In the genomic region with DNA sequence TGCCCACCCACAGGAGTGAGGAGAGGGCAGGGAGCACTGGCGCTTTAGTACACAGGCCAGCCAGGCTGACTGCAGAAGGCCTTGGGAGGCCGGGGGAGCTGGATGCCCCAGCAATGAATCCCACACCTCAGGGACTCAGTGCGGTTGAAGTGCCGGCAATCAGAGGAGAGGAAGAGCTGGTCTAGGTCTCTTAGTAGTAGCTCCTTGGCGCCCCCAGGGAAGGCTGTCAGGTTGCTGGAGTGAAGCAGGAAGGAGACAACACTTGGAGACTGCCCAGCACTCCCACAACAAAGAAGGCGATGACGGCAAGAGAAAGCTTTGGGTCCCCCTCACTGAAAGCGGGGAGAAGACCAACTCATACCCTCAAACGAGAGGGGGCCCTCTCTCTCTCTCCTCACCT, we compare ENCODE assay signal across 14 cellular contexts. TPM values are rescaled to one million over a fixed set of nuclear protein-coding genes. Genes with fewer than 3 reads are reported as not detected.
DNase-seq lines count a peak whose midpoint lies in the region; ATAC-seq and TF ChIP-seq lines count a peak whose summit lies in the region.
"Had no signal": no experiment of that assay in that cellular context is flagged by ENCODE, and none has a peak within 500 bp of the region (broad histone marks: within the 10 kb centered on the region; RNA-seq: fewer than 3 reads in every experiment).

No MANE protein-coding gene starts in this region.

- no peak overlapping the region for H3K4me3 Mint-ChIP-seq in endodermal cell
- no peak overlapping the region for H3K4me3 Mint-ChIP-seq in activated T-cell treated with anti-CD3 and anti-CD28 coated beads, Interleukin-2, amount 50 U/mL, for 24 hours

- peaks cover 7% of the 10 kb centered on the region for H3K4me1 Mint-ChIP-seq in endodermal cell
- peaks cover 15% of the 10 kb centered on the region for H3K4me1 Mint-ChIP-seq in activated T-cell treated with anti-CD3 and anti-CD28 coated beads, Interleukin-2, amount 50 U/mL, for 24 hours (ENCODE audit: low read depth)

- no peaks in the 10 kb centered on the region for H3K27me3 Mint-ChIP-seq in endodermal cell (ENCODE audit: insufficient read depth)
- no peaks in the 10 kb centered on the region for H3K27me3 Mint-ChIP-seq in activated T-cell treated with anti-CD3 and anti-CD28 coated beads, Interleukin-2, amount 50 U/mL, for 24 hours

- TF ChIP-seq EP300 in upper lobe of left lung (IDR thresholded peaks at IDR 0.05): no peak

- no peak overlapping the region for H3K27ac Mint-ChIP-seq in endodermal cell
- H3K27ac Mint-ChIP-seq in activated T-cell treated with anti-CD3 and anti-CD28 coated beads, Interleukin-2, amount 50 U/mL, for 24 hours: no peak overlapping the region

- H3K9me3 ChIP-seq in endodermal cell (ENCODE audit: control insufficient read depth, low read length): no peaks in the 10 kb centered on the region
- no peaks in the 10 kb centered on the region for H3K9me3 ChIP-seq in upper lobe of left lung
- H3K9me3 ChIP-seq: BE2C had no signal

- no peak overlapping the region for H3K4me3 ChIP-seq in endodermal cell (ENCODE audit: low read length)
- no peak overlapping the region for H3K4me3 ChIP-seq in upper lobe of left lung

- H3K36me3 ChIP-seq in endodermal cell (ENCODE audit: control insufficient read depth, insufficient read depth, low read length) (peaks cover 58% of the 10 kb centered on the region), upper lobe of left lung (peaks cover 36 to 71% (median 67%) of the 10 kb centered on the region in 4 donors)

- no peak overlapping the region for H3K9ac ChIP-seq in endodermal cell (ENCODE audit: extremely low read depth, low read length, poor library complexity, severe bottlenecking)

- 80 to 91% methylated on average over 3 to 9 of the region's 9 CpGs for WGBS in endodermal cell (ENCODE audit: insufficient coverage in 1 of 2, insufficient read length in 1 of 2), 2 experiments
- WGBS in upper lobe of left lung, 2 donors: 82 to 84% methylated on average over 7 to 9 of the region's 9 CpGs

- H3K4me1 ChIP-seq in endodermal cell (ENCODE audit: control insufficient read depth, insufficient read depth, low read length) (peaks cover 4% of the 10 kb centered on the region), upper lobe of left lung (peaks cover 41 to 58% (median 53%) of the 10 kb centered on the region in 4 donors)
- H3K4me1 ChIP-seq: BE2C had no signal

- no peaks in the 10 kb centered on the region for H3K9me3 Mint-ChIP-seq in endodermal cell
- no peaks in the 10 kb centered on the region for H3K9me3 Mint-ChIP-seq in activated T-cell treated with anti-CD3 and anti-CD28 coated beads, Interleukin-2, amount 50 U/mL, for 24 hours

- no peak for TF ChIP-seq POLR2A in upper lobe of left lung (IDR thresholded peaks at IDR 0.05)

- H3K36me3 Mint-ChIP-seq in endodermal cell (ENCODE audit: low read depth): peaks cover 53% of the 10 kb centered on the region
- H3K36me3 Mint-ChIP-seq in activated T-cell treated with anti-CD3 and anti-CD28 coated beads, Interleukin-2, amount 50 U/mL, for 24 hours (ENCODE audit: low read depth): peaks cover 76% of the 10 kb centered on the region

- H3K27ac ChIP-seq in endodermal cell (ENCODE audit: low read depth, low read length) (no peak overlapping the region), upper lobe of left lung (peak overlapping the region; percentile 56 to 86 (median 72))

- no peaks in the 10 kb centered on the region for H3K27me3 ChIP-seq in endodermal cell (ENCODE audit: control insufficient read depth, insufficient read depth, low read length, poor library complexity, severe bottlenecking)
- peaks cover 0 to 1% (median 0%) of the 10 kb centered on the region in 4 donors for H3K27me3 ChIP-seq in upper lobe of left lung
- H3K27me3 ChIP-seq: BE2C had no signal

- peak; percentile 55 for DNase-seq in ELR (ENCODE audit: low read depth)
- peak; percentile 69 for DNase-seq in NCI-H226
- peak; percentile 67 for DNase-seq in endodermal cell
- DNase-seq in upper lobe of left lung: no peak
- no peak for DNase-seq in activated T-cell treated with anti-CD3 and anti-CD28 coated beads, Interleukin-2, amount 50 U/mL, for 24 hours
- DNase-seq: DMS 273 treated with DMSO at 0.1 percent for 48 hours, IMR-90, KG1 had no signal

- ATAC-seq in upper lobe of left lung (ENCODE audit: low FRiP score in 2 of 2) (no peak), HG03045 (IDR thresholded peaks at IDR 0.05; ENCODE audit: unreplicated experiment) (no peak), GM18867 (IDR thresholded peaks at IDR 0.05; ENCODE audit: unreplicated experiment) (no peak)

- TF ChIP-seq CTCF in endodermal cell (conservative IDR thresholded peaks at IDR 0.05): no peak
- TF ChIP-seq CTCF in upper lobe of left lung (IDR thresholded peaks at IDR 0.05): no peak

RNA-seq across cellular contexts. Expression of gene TNXB, which starts 8.3 kb away (rescaled TPM):
- total RNA-seq in endodermal cell (1 to 10 TPM; 4.0 to 9.3 TPM), upper lobe of left lung (100 to 1,000 TPM in 4 of 6 donors, 10 to 100 TPM in 2; 58.1 to 206 (median 151) TPM)
- polyA plus RNA-seq in endodermal cell (2013, experiment 1 of 2): 2.2 TPM
- 3.7 TPM for polyA plus RNA-seq in endodermal cell (2013, experiment 2 of 2)
- total RNA-seq: G401, HT-29, IMR-90 had no signal

RNA-seq across cellular contexts. Expression of gene ATF6B, which starts 10.6 kb away (rescaled TPM):
- total RNA-seq in endodermal cell (10 to 100 TPM; 54.5 to 60.3 TPM), upper lobe of left lung (100 to 1,000 TPM in 3 of 6 donors, 10 to 100 TPM in 3; 35.3 to 230 (median 95.8) TPM)
- polyA plus RNA-seq in endodermal cell (2013, experiment 1 of 2): 67.3 TPM
- polyA plus RNA-seq in endodermal cell (2013, experiment 2 of 2): 61.1 TPM

RNA-seq across cellular contexts. Expression of gene FKBPL, which starts 12.6 kb away (rescaled TPM):
- total RNA-seq in endodermal cell (1 to 10 TPM; 9.2 to 9.6 TPM), upper lobe of left lung (1 to 10 TPM in 5 of 6 donors, not detected in 1; 1.4 to 5.6 (median 4.6) TPM)
- 8.7 TPM for polyA plus RNA-seq in endodermal cell (2013, experiment 1 of 2)
- polyA plus RNA-seq in endodermal cell (2013, experiment 2 of 2): 9.2 TPM

RNA-seq across cellular contexts. Expression of gene PRRT1, which starts 34.3 kb away (rescaled TPM):
- total RNA-seq in endodermal cell: 1 to 10 TPM; 2.0 to 3.0 TPM
- polyA plus RNA-seq in endodermal cell (2013, experiment 1 of 2): 5.9 TPM
- 5.8 TPM for polyA plus RNA-seq in endodermal cell (2013, experiment 2 of 2)
- total RNA-seq in upper lobe of left lung: 1 to 10 TPM in 2 of 6 donors, under 1 TPM in 3, not detected in 1; 0.69 to 6.3 (median 0.98) TPM
- total RNA-seq: Daoy, HT-29, IMR-90 had no signal

RNA-seq across cellular contexts. Expression of gene PPT2, which starts 36.5 kb away (rescaled TPM):
- total RNA-seq in endodermal cell: 10 to 100 TPM; 51.1 to 65.3 TPM
- 39.5 TPM for polyA plus RNA-seq in endodermal cell (2013, experiment 1 of 2)
- 33.9 TPM for polyA plus RNA-seq in endodermal cell (2013, experiment 2 of 2)
- total RNA-seq in upper lobe of left lung: 10 to 100 TPM in 5 of 6 donors, 1 to 10 TPM in 1; 7.0 to 64.8 (median 16.8) TPM

Comparison
In these comparisons a context has a peak if more than half of its experiments do, and no peak if none do; other contexts are left out.
1. DNase-seq: peak in ELR (single experiment), NCI-H226 (single experiment) and endodermal cell (single experiment); none in upper lobe of left lung (0 of 2) and activated T-cell treated with anti-CD3 and anti-CD28 coated beads, Interleukin-2, amount 50 U/mL, for 24 hours (single experiment).
2. RNA of gene TNXB, which starts 8.3 kb away (total RNA-seq): 58.1 to 206 TPM in upper lobe of left lung; 4.0 to 9.3 TPM in endodermal cell; every median in the first group is over 4 times any median in the second.